ENCODE assay signal across 21 cellular contexts in the genomic region with DNA sequence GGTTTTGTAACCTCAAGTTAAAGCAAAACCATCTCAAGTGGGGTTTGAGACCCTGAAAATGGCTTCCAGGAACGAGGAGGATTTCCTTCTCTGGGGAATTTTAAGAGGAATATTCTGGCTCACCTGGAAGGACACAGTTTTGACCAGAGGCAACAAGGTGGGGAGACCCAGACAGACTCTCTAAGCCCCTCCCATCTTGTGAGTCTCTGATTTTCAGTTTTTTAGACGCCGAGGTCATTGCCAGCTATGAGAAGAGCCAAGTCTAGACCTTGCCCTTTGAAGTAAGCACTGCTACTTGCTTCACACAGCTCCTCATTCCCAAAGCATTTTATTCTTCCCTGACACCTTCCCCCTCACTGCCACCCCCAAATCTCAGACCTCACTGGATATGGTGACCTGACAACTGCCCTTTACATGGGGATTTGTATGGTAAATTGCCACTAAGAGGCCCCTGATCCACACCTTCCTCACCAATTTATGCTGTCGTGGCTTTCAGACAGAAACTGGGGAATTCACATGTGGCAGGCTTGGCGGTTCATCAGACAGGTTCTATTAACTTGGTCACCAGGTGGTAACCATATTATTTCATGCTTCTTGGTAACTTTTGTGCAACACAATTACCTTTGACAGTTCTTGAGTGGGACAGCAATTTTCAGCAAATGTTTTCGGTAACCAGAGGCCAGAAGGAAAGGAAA.
DNase-seq lines count a peak whose midpoint lies in the region; ATAC-seq, FAIRE-seq and TF ChIP-seq lines count a peak whose summit lies in the region.
"Had no signal": no experiment of that assay in that cellular context is flagged by ENCODE, and none has a peak within 500 bp of the region (broad histone marks: within the 10 kb centered on the region; RNA-seq: fewer than 3 reads in every experiment).

No MANE protein-coding gene starts in this region.

- H2AFZ ChIP-seq in mammary epithelial cell (ENCODE audit: low read depth, low read length) = peak overlapping the region; percentile 35
- no peak overlapping the region for H2AFZ ChIP-seq in GM23338

- peak overlapping the region; percentile 76 for H3K4me2 ChIP-seq in A549
- no peak overlapping the region for H3K4me2 ChIP-seq in mammary epithelial cell (ENCODE audit: insufficient read depth, low read depth, low read length)
- H3K4me2 ChIP-seq in GM23338 = no peak overlapping the region
- H3K4me2 ChIP-seq: SK-N-SH had no signal

- CTCF ChIA-PET in A549 (lab: Yijun Ruan, JAX) (interaction anchor here (1.0 to 3.0 kb wide), 2 partner anchors 13 to 209 kb away, joined by 3 to 8 read pairs; no protein-coding TSS in a partner anchor), mammary epithelial cell (lab: Charles Lee; ENCODE audit: low non-redundant PET) (no interaction called here)

- FAIRE-seq in A549 (lab: Jason Lieb, UNC) = no peak
- FAIRE-seq: D721Med had no signal

- H3K36me3 ChIP-seq in mammary epithelial cell (ENCODE audit: insufficient read depth, low read length) (no peaks in the 10 kb centered on the region), GM23338 (ENCODE audit: insufficient read depth) (no peaks in the 10 kb centered on the region)
- H3K36me3 ChIP-seq: neutrophil, suprapubic skin had no signal

- no peak overlapping the region for H3K4me3 Mint-ChIP-seq in nephron
- H3K4me3 Mint-ChIP-seq in GM23338 = no peak overlapping the region
- no peak overlapping the region for H3K4me3 Mint-ChIP-seq in natural killer cell treated with Interleukin-12 subunit alpha and Interleukin-12 subunit beta and Interleukin-15 and Interleukin-18, amount 100 ng/mL, for 72 hours
- H3K4me3 Mint-ChIP-seq: activated CD4-positive, alpha-beta memory T cell treated with anti-CD3 and anti-CD28 coated beads, Interleukin-2, amount 10 ng/mL, durations not matched to agents 7 days and 5 days; activated naive CD4-positive, alpha-beta T cell treated with anti-CD3 and anti-CD28 coated beads for 36 hours had no signal

- H3K9me3 ChIP-seq in A549 (peaks cover 4% of the 10 kb centered on the region; the same call in 1 of the 3 replicates), mammary epithelial cell (replicated peaks; ENCODE audit: insufficient read depth, low read length) (no peaks in the 10 kb centered on the region)
- H3K9me3 ChIP-seq: neutrophil, psoas muscle, SK-N-SH, suprapubic skin had no signal

- H3K4me1 ChIP-seq in A549 (peaks cover 82% of the 10 kb centered on the region), mammary epithelial cell (ENCODE audit: insufficient read depth, low read length) (peaks cover 26% of the 10 kb centered on the region), GM23338 (ENCODE audit: insufficient read depth) (no peaks in the 10 kb centered on the region)
- H3K4me1 ChIP-seq: psoas muscle had no signal

- H3K27me3 ChIP-seq in mammary epithelial cell (ENCODE audit: insufficient read depth, low read length) (no peaks in the 10 kb centered on the region), GM23338 (ENCODE audit: insufficient read depth) (no peaks in the 10 kb centered on the region)
- H3K27me3 ChIP-seq: neutrophil, suprapubic skin had no signal

- TF ChIP-seq EP300 in A549 (IDR thresholded peaks at IDR 0.05) = no peak

- TF ChIP-seq POLR2A in A549 (IDR thresholded peaks at IDR 0.05; ENCODE audit: low read length) = no peak

- POLR2A ChIA-PET in A549 (lab: Yijun Ruan, JAX) = interaction anchor here (1.2 kb wide), 1 partner anchor 45 kb away, joined by 3 read pairs; no protein-coding TSS in a partner anchor

- TF ChIP-seq RAD21 in A549 (conservative IDR thresholded peaks at IDR 0.05 in 1 of 2, IDR thresholded peaks at IDR 0.05 in 1 of 2) = no peak

- H4K20me1 ChIP-seq in mammary epithelial cell (ENCODE audit: insufficient read depth, low read length) (no peaks in the 10 kb centered on the region), GM23338 (replicated peaks; ENCODE audit: insufficient read depth) (no peaks in the 10 kb centered on the region)

- H3K4me3 ChIP-seq in A549 (0 out of 3 replicates have a peak overlapping the region, but pooled peaks have one; percentile 9), mammary epithelial cell (replicated peaks in 1 of 3; ENCODE audit: insufficient read depth in 1 of 3, low read depth in 2 of 3, low read length in 3 of 3) (no peak overlapping the region), GM23338 (no peak overlapping the region)
- H3K4me3 ChIP-seq: psoas muscle, suprapubic skin had no signal

- H3K9me3 Mint-ChIP-seq in nephron = no peaks in the 10 kb centered on the region
- H3K9me3 Mint-ChIP-seq in GM23338 = no peaks in the 10 kb centered on the region
- H3K9me3 Mint-ChIP-seq in natural killer cell treated with Interleukin-12 subunit alpha and Interleukin-12 subunit beta and Interleukin-15 and Interleukin-18, amount 100 ng/mL, for 72 hours = no peaks in the 10 kb centered on the region
- H3K9me3 Mint-ChIP-seq: activated CD4-positive, alpha-beta memory T cell treated with anti-CD3 and anti-CD28 coated beads, Interleukin-2, amount 10 ng/mL, durations not matched to agents 7 days and 5 days; activated naive CD4-positive, alpha-beta T cell treated with anti-CD3 and anti-CD28 coated beads for 36 hours had no signal

- ATAC-seq in A549 (peak; percentile 22 to 38; a peak in 4 of 6 replicates), GM18868 (IDR thresholded peaks at IDR 0.05; ENCODE audit: unreplicated experiment) (peak; percentile 32), GM23338 (no peak)
- no peak for ATAC-seq in natural killer cell treated with Interleukin-12 subunit alpha and Interleukin-12 subunit beta and Interleukin-15 and Interleukin-18, amount 100 ng/mL, for 72 hours
- ATAC-seq: psoas muscle had no signal

- no peaks in the 10 kb centered on the region for H3K79me2 ChIP-seq in mammary epithelial cell (ENCODE audit: insufficient read depth, low read length)
- H3K79me2 ChIP-seq in GM23338 (replicated peaks; ENCODE audit: insufficient read depth) = no peaks in the 10 kb centered on the region

- BruUV-seq in mammary epithelial cell (replicated peaks; lab: Mats Ljungman, UMichigan) = no TSS peak

- H3K9me2 ChIP-seq in GM23338 (ENCODE audit: insufficient read depth) = peaks cover 30% of the 10 kb centered on the region
- H3K9me2 ChIP-seq: SK-N-SH had no signal

- no peaks in the 10 kb centered on the region for H3K36me3 Mint-ChIP-seq in nephron (ENCODE audit: low read depth)
- H3K36me3 Mint-ChIP-seq in GM23338 (ENCODE audit: low read depth) = no peaks in the 10 kb centered on the region
- no peaks in the 10 kb centered on the region for H3K36me3 Mint-ChIP-seq in natural killer cell treated with Interleukin-12 subunit alpha and Interleukin-12 subunit beta and Interleukin-15 and Interleukin-18, amount 100 ng/mL, for 72 hours

- H3K4me1 Mint-ChIP-seq in nephron (peaks cover 19% of the 10 kb centered on the region), GM23338 (no peaks in the 10 kb centered on the region)
- no peaks in the 10 kb centered on the region for H3K4me1 Mint-ChIP-seq in natural killer cell treated with Interleukin-12 subunit alpha and Interleukin-12 subunit beta and Interleukin-15 and Interleukin-18, amount 100 ng/mL, for 72 hours (ENCODE audit: low read depth in 2 of 2)
- H3K4me1 Mint-ChIP-seq: activated CD4-positive, alpha-beta memory T cell treated with anti-CD3 and anti-CD28 coated beads, Interleukin-2, amount 10 ng/mL, durations not matched to agents 7 days and 5 days had no signal

- DNase-seq in A549 (ENCODE audit: low read depth in 1 of 2, low spot score in 1 of 2) = peak in 1 of 2 experiments; percentile 69
- no peak for DNase-seq in mammary epithelial cell
- DNase-seq in midbrain (lab: John Stamatoyannopoulos, UW) = no peak
- no peak for DNase-seq in GM23338 (ENCODE audit: low spot score)
- DNase-seq in natural killer cell treated with Interleukin-12 subunit alpha and Interleukin-12 subunit beta and Interleukin-15 and Interleukin-18, amount 100 ng/mL, for 72 hours (ENCODE audit: low spot score) = no peak
- DNase-seq: activated CD4-positive, alpha-beta memory T cell treated with anti-CD3 and anti-CD28 coated beads, Interleukin-2, amount 10 ng/mL, durations not matched to agents 7 days and 5 days; anterior cingulate cortex; C1 segment of cervical spinal cord; central memory CD4-positive, alpha-beta T cell; NCI-H1105; NCI-H2081 treated with DMSO at 0.1 percent for 48 hours; NCI-H345; NCI-H748 treated with DMSO at 0.1 percent for 48 hours; psoas muscle; SK-N-SH had no signal

- intact Hi-C loops in mammary epithelial cell (cut with micrococcal nuclease) = loop anchor here (10.0 kb wide), 1 partner anchor 418 kb away; no protein-coding TSS in a partner anchor

- dilution Hi-C loops in mammary epithelial cell (cut with HindIII; ENCODE audit: low sequenced_read_pairs) = no loop called here

- TF ChIP-seq CTCF in A549 (IDR thresholded peaks at IDR 0.05) (no peak), mammary epithelial cell (conservative IDR thresholded peaks at IDR 0.05 in 1 of 2, IDR thresholded peaks at IDR 0.05 in 1 of 2; ENCODE audit: extremely low read depth in 1 of 2, insufficient read depth in 1 of 2, low read depth in 1 of 2, low read length in 2 of 2) (no peak), nephron (IDR thresholded peaks at IDR 0.05; ENCODE audit: unreplicated experiment in 3 of 3) (no peak), GM23338 (conservative IDR thresholded peaks at IDR 0.05; ENCODE audit: low read depth in 2 of 2) (no peak)

- H3K27me3 Mint-ChIP-seq in nephron (ENCODE audit: low read depth) = no peaks in the 10 kb centered on the region
- H3K27me3 Mint-ChIP-seq in GM23338 (ENCODE audit: insufficient read depth, low read depth, poor library complexity) = no peaks in the 10 kb centered on the region
- H3K27me3 Mint-ChIP-seq in natural killer cell treated with Interleukin-12 subunit alpha and Interleukin-12 subunit beta and Interleukin-15 and Interleukin-18, amount 100 ng/mL, for 72 hours = peaks cover 6 to 14% of the 10 kb centered on the region in 2 donors

- H3K27ac ChIP-seq in A549 (peak overlapping the region; percentile 96 to 98), mammary epithelial cell (ENCODE audit: insufficient read depth, low read depth, low read length) (peak overlapping the region; percentile 51), GM23338 (ENCODE audit: low read depth) (no peak overlapping the region)
- H3K27ac ChIP-seq: neutrophil, psoas muscle, suprapubic skin had no signal

- in situ Hi-C loops in mammary epithelial cell (cut with MboI; ENCODE audit: low sequenced_read_pairs in 2 of 2) = no loop called here

- H3F3A ChIP-seq in GM23338 (replicated peaks; ENCODE audit: low read depth) = no peaks in the 10 kb centered on the region

- peak overlapping the region; percentile 73 to 94 (median 78) for H3K27ac Mint-ChIP-seq in nephron
- H3K27ac Mint-ChIP-seq in GM23338 = no peak overlapping the region
- H3K27ac Mint-ChIP-seq in natural killer cell treated with Interleukin-12 subunit alpha and Interleukin-12 subunit beta and Interleukin-15 and Interleukin-18, amount 100 ng/mL, for 72 hours = no peak overlapping the region
- H3K27ac Mint-ChIP-seq: activated CD4-positive, alpha-beta memory T cell treated with anti-CD3 and anti-CD28 coated beads, Interleukin-2, amount 10 ng/mL, durations not matched to agents 7 days and 5 days; activated naive CD4-positive, alpha-beta T cell treated with anti-CD3 and anti-CD28 coated beads for 36 hours had no signal

- 48% methylated on average over 6 of the region's 6 CpGs for WGBS in A549 (ENCODE audit: missing lambda C conversion rate)
- 84% methylated on average over 6 of the region's 6 CpGs for WGBS in mammary epithelial cell (ENCODE audit: low coverage, missing lambda C conversion rate)

- H3K9ac ChIP-seq in mammary epithelial cell (ENCODE audit: insufficient read depth, low read length) = no peak overlapping the region
- H3K9ac ChIP-seq: SK-N-SH had no signal

Comparison
In these comparisons a context has a peak if more than half of its experiments do, and no peak if none do; other contexts are left out.
1. ATAC-seq: peak in A549 (2 of 2) and GM18868 (single experiment); none in GM23338 (single experiment) and natural killer cell treated with Interleukin-12 subunit alpha and Interleukin-12 subunit beta and Interleukin-15 and Interleukin-18, amount 100 ng/mL, for 72 hours (0 of 2).
2. H3K27ac Mint-ChIP-seq: peak in nephron (3 of 3); none in GM23338 (single experiment) and natural killer cell treated with Interleukin-12 subunit alpha and Interleukin-12 subunit beta and Interleukin-15 and Interleukin-18, amount 100 ng/mL, for 72 hours (0 of 2).